Comparison of ENCODE assay signal across 1 cellular context in the genomic region with DNA sequence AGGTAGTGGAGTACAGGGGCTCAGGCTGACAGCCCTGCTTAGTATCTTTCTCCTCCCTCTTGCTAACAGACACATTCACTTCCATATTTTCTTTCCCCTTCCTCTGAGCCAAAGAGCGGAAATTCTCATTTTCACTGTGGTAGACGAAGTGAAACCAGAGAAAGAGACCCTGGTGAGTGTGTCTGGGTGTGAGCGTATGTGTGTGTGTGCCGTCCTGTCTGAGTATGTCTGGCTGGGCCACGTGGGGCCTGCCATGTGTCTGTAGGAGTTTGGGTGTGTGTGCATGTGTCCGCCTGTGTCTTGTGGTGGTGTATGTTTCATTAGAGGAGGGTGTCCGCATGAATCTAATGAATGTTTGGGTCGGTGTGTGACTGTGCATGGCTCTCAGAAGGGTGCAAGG.
TF ChIP-seq lines count a peak whose summit lies in the region.

No MANE protein-coding gene starts in this region.

TF ChIP-seq in K562, 482 proteins besides CTCF, POLR2A, EP300 and RAD21:
- TF ChIP-seq COPS2 (conservative IDR thresholded peaks at IDR 0.05) (no peak), HDAC1 (IDR thresholded peaks at IDR 0.05) (0 out of 4 replicates have a peak, but pooled peaks of 1 of the 2 experiments have one; percentile 40), MNT (conservative IDR thresholded peaks at IDR 0.05) (peak in 1 of 2 experiments; percentile 42; a peak in 1 of 4 replicates), HDGF (IDR thresholded peaks at IDR 0.05) (peak; percentile 32; the same call in 1 of the 2 replicates), MAX (CRISPR knock-in tag; IDR thresholded peaks at IDR 0.05) (peak; percentile 72; the same call in 1 of the 2 replicates), USF1 (CRISPR knock-in tag; IDR thresholded peaks at IDR 0.05) (peak; percentile 65), AFF4 (CRISPR knock-in tag; IDR thresholded peaks at IDR 0.05) (no peak)
